1 cellular context compared by ENCODE assay signal in the genomic region with DNA sequence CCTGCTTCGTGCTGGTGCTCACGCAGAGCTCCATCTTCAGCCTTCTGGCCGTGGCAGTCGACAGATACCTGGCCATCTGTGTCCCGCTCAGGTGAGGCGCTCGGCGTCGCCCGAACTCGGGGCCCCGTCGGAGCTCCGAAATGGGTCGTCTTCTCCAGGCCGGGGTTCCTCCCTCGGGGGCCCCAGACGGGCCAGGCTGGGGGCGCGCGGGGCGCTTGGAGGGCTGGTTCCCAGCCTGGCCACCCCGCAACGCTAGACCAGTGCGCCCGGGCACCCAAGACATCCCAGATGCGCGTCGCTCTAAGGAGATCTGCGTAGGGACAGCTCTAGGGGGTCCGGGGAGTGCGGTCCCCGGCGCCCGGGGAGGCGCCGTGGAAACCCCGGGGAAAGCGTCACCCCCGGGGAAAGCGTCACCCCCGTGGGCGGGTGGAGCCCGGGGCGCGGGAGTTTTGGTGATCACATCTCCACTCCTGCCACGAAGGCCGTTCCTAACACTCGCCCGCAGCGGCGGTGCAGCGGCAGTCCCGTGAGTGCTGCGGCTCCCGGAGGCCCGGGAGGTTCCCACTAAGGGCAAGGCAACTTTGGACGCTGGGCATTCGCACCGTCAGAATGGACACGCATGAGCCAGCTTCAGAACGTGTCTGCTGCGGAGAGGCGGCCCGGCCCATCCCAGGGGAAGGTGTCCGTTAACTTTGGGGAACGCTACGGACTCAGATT.
TF ChIP-seq lines count a peak whose summit lies in the region.

No MANE protein-coding gene starts in this region.

TF ChIP-seq in HepG2, 621 proteins besides CTCF, POLR2A, EP300 and RAD21 (continues in another document):
- TF ChIP-seq ZNF674 (CRISPR knock-in tag; IDR thresholded peaks at IDR 0.05; ENCODE audit: low read depth), result no peak
- TF ChIP-seq SNAI1 (CRISPR knock-in tag; IDR thresholded peaks at IDR 0.05; ENCODE audit: borderline replicate concordance), result 0 out of 2 replicates have a peak, but pooled peaks have one; percentile 63
- TF ChIP-seq ZFP82 (CRISPR knock-in tag; IDR thresholded peaks at IDR 0.05; ENCODE audit: borderline replicate concordance), result 0 out of 2 replicates have a peak, but pooled peaks have one; percentile 62
- TF ChIP-seq NFE2L1 (CRISPR knock-in tag; IDR thresholded peaks at IDR 0.05; ENCODE audit: borderline replicate concordance), result no peak
- TF ChIP-seq, protein P1, sequence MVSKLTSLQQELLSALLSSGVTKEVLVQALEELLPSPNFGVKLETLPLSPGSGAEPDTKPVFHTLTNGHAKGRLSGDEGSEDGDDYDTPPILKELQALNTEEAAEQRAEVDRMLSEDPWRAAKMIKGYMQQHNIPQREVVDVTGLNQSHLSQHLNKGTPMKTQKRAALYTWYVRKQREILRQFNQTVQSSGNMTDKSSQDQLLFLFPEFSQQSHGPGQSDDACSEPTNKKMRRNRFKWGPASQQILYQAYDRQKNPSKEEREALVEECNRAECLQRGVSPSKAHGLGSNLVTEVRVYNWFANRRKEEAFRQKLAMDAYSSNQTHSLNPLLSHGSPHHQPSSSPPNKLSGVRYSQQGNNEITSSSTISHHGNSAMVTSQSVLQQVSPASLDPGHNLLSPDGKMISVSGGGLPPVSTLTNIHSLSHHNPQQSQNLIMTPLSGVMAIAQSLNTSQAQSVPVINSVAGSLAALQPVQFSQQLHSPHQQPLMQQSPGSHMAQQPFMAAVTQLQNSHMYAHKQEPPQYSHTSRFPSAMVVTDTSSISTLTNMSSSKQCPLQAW (CRISPR knock-in tag; IDR thresholded peaks at IDR 0.05), result no peak
- TF ChIP-seq TCF12 (IDR thresholded peaks at IDR 0.05), result no peak
- TF ChIP-seq TCF12 (CRISPR knock-in tag; IDR thresholded peaks at IDR 0.05), result 0 out of 2 replicates have a peak, but pooled peaks have one; percentile 41
- TF ChIP-seq, protein P2, sequence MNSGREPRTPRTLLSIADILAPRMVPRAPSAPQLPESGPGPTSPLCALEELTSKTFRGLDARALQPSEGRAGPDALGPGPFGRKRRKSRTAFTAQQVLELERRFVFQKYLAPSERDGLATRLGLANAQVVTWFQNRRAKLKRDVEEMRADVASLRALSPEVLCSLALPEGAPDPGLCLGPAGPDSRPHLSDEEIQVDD (CRISPR knock-in tag; IDR thresholded peaks at IDR 0.05; ENCODE audit: borderline replicate concordance), result no peak
- no peak for TF ChIP-seq TAF15 (IDR thresholded peaks at IDR 0.05; ENCODE audit: low read depth, low read length, poor library complexity, severe bottlenecking)
- peak; percentile 57 for TF ChIP-seq ZNF670 (CRISPR knock-in tag; IDR thresholded peaks at IDR 0.05; ENCODE audit: borderline replicate concordance)
- TF ChIP-seq, protein P3, sequence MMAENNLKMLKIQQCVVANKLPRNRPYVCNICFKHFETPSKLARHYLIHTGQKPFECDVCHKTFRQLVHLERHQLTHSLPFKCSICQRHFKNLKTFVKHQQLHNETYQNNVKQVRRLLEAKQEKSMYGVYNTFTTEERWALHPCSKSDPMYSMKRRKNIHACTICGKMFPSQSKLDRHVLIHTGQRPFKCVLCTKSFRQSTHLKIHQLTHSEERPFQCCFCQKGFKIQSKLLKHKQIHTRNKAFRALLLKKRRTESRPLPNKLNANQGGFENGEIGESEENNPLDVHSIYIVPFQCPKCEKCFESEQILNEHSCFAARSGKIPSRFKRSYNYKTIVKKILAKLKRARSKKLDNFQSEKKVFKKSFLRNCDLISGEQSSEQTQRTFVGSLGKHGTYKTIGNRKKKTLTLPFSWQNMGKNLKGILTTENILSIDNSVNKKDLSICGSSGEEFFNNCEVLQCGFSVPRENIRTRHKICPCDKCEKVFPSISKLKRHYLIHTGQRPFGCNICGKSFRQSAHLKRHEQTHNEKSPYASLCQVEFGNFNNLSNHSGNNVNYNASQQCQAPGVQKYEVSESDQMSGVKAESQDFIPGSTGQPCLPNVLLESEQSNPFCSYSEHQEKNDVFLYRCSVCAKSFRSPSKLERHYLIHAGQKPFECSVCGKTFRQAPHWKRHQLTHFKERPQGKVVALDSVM (CRISPR knock-in tag; IDR thresholded peaks at IDR 0.05), result 0 out of 2 replicates have a peak, but pooled peaks have one; percentile 35
- TF ChIP-seq FOXC1 (CRISPR knock-in tag; IDR thresholded peaks at IDR 0.05; ENCODE audit: borderline replicate concordance), result peak; percentile 7; the same call in 1 of the 2 replicates
- no peak for TF ChIP-seq ZBTB7A (CRISPR knock-in tag; IDR thresholded peaks at IDR 0.05)
- 0 out of 2 replicates have a peak, but pooled peaks have one; percentile 33 for TF ChIP-seq MEF2D (CRISPR knock-in tag; IDR thresholded peaks at IDR 0.05)
- TF ChIP-seq, protein P4, sequence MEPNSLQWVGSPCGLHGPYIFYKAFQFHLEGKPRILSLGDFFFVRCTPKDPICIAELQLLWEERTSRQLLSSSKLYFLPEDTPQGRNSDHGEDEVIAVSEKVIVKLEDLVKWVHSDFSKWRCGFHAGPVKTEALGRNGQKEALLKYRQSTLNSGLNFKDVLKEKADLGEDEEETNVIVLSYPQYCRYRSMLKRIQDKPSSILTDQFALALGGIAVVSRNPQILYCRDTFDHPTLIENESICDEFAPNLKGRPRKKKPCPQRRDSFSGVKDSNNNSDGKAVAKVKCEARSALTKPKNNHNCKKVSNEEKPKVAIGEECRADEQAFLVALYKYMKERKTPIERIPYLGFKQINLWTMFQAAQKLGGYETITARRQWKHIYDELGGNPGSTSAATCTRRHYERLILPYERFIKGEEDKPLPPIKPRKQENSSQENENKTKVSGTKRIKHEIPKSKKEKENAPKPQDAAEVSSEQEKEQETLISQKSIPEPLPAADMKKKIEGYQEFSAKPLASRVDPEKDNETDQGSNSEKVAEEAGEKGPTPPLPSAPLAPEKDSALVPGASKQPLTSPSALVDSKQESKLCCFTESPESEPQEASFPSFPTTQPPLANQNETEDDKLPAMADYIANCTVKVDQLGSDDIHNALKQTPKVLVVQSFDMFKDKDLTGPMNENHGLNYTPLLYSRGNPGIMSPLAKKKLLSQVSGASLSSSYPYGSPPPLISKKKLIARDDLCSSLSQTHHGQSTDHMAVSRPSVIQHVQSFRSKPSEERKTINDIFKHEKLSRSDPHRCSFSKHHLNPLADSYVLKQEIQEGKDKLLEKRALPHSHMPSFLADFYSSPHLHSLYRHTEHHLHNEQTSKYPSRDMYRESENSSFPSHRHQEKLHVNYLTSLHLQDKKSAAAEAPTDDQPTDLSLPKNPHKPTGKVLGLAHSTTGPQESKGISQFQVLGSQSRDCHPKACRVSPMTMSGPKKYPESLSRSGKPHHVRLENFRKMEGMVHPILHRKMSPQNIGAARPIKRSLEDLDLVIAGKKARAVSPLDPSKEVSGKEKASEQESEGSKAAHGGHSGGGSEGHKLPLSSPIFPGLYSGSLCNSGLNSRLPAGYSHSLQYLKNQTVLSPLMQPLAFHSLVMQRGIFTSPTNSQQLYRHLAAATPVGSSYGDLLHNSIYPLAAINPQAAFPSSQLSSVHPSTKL (CRISPR knock-in tag; IDR thresholded peaks at IDR 0.05), result peak; percentile 4; the same call in 1 of the 2 replicates
- TF ChIP-seq XBP1 (CRISPR knock-in tag; IDR thresholded peaks at IDR 0.05), result no peak
- no peak for TF ChIP-seq ZNF775 (CRISPR knock-in tag; IDR thresholded peaks at IDR 0.05; ENCODE audit: borderline replicate concordance)
- TF ChIP-seq, protein P5, sequence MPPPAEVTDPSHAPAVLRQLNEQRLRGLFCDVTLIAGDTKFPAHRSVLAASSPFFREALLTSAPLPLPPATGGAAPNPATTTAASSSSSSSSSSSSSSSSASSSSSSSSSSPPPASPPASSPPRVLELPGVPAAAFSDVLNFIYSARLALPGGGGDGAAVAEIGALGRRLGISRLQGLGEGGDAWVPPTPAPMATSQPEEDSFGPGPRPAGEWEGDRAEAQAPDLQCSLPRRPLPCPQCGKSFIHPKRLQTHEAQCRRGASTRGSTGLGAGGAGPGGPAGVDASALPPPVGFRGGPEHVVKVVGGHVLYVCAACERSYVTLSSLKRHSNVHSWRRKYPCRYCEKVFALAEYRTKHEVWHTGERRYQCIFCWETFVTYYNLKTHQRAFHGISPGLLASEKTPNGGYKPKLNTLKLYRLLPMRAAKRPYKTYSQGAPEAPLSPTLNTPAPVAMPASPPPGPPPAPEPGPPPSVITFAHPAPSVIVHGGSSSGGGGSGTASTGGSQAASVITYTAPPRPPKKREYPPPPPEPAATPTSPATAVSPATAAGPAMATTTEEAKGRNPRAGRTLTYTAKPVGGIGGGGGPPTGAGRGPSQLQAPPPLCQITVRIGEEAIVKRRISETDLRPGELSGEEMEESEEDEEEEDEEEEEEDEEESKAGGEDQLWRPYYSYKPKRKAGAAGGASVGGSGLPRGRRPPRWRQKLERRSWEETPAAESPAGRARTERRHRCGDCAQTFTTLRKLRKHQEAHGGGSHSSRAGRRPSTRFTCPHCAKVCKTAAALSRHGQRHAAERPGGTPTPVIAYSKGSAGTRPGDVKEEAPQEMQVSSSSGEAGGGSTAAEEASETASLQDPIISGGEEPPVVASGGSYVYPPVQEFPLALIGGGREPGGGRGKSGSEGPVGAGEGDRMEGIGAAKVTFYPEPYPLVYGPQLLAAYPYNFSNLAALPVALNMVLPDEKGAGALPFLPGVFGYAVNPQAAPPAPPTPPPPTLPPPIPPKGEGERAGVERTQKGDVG (CRISPR knock-in tag; IDR thresholded peaks at IDR 0.05; ENCODE audit: borderline replicate concordance), result 0 out of 2 replicates have a peak, but pooled peaks have one; percentile 5
- TF ChIP-seq HNRNPL (IDR thresholded peaks at IDR 0.05; ENCODE audit: low read depth, low read length), result no peak
- TF ChIP-seq, protein P6, sequence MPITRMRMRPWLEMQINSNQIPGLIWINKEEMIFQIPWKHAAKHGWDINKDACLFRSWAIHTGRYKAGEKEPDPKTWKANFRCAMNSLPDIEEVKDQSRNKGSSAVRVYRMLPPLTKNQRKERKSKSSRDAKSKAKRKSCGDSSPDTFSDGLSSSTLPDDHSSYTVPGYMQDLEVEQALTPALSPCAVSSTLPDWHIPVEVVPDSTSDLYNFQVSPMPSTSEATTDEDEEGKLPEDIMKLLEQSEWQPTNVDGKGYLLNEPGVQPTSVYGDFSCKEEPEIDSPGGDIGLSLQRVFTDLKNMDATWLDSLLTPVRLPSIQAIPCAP (CRISPR knock-in tag; IDR thresholded peaks at IDR 0.05; ENCODE audit: low read depth), result no peak
- TF ChIP-seq, protein P7, sequence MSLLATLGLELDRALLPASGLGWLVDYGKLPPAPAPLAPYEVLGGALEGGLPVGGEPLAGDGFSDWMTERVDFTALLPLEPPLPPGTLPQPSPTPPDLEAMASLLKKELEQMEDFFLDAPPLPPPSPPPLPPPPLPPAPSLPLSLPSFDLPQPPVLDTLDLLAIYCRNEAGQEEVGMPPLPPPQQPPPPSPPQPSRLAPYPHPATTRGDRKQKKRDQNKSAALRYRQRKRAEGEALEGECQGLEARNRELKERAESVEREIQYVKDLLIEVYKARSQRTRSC (CRISPR knock-in tag; IDR thresholded peaks at IDR 0.05; ENCODE audit: low read depth), result no peak
- 0 out of 2 replicates have a peak, but pooled peaks have one; percentile 19 for TF ChIP-seq ARNT2 (CRISPR knock-in tag; IDR thresholded peaks at IDR 0.05; ENCODE audit: low read depth)
- no peak for TF ChIP-seq KLF12 (CRISPR knock-in tag; IDR thresholded peaks at IDR 0.05; ENCODE audit: borderline replicate concordance)
- no peak; the same call in 1 of the 2 replicates for TF ChIP-seq GABPB1 (CRISPR knock-in tag; IDR thresholded peaks at IDR 0.05)
- TF ChIP-seq, protein P8, sequence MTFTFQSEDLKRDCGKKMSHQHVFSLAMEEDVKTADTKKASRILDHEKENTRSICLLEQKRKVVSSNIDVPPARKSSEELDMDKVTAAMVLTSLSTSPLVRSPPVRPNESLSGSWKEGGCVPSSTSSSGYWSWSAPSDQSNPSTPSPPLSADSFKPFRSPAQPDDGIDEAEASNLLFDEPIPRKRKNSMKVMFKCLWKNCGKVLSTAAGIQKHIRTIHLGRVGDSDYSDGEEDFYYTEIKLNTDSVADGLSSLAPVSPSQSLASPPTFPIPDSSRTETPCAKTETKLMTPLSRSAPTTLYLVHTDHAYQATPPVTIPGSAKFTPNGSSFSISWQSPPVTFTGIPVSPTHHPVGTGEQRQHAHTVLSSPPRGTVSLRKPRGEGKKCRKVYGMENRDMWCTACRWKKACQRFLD (CRISPR knock-in tag; IDR thresholded peaks at IDR 0.05; ENCODE audit: borderline replicate concordance), result no peak
- TF ChIP-seq, protein P9, sequence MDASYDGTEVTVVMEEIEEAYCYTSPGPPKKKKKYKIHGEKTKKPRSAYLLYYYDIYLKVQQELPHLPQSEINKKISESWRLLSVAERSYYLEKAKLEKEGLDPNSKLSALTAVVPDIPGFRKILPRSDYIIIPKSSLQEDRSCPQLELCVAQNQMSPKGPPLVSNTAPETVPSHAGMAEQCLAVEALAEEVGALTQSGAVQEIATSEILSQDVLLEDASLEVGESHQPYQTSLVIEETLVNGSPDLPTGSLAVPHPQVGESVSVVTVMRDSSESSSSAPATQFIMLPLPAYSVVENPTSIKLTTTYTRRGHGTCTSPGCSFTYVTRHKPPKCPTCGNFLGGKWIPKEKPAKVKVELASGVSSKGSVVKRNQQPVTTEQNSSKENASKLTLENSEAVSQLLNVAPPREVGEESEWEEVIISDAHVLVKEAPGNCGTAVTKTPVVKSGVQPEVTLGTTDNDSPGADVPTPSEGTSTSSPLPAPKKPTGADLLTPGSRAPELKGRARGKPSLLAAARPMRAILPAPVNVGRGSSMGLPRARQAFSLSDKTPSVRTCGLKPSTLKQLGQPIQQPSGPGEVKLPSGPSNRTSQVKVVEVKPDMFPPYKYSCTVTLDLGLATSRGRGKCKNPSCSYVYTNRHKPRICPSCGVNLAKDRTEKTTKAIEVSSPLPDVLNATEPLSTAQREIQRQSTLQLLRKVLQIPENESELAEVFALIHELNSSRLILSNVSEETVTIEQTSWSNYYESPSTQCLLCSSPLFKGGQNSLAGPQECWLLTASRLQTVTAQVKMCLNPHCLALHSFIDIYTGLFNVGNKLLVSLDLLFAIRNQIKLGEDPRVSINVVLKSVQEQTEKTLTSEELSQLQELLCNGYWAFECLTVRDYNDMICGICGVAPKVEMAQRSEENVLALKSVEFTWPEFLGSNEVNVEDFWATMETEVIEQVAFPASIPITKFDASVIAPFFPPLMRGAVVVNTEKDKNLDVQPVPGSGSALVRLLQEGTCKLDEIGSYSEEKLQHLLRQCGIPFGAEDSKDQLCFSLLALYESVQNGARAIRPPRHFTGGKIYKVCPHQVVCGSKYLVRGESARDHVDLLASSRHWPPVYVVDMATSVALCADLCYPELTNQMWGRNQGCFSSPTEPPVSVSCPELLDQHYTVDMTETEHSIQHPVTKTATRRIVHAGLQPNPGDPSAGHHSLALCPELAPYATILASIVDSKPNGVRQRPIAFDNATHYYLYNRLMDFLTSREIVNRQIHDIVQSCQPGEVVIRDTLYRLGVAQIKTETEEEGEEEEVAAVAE (CRISPR knock-in tag; IDR thresholded peaks at IDR 0.05; ENCODE audit: borderline replicate concordance), result no peak
- TF ChIP-seq PHB2 (IDR thresholded peaks at IDR 0.05; ENCODE audit: partially characterized antibody), result no peak
- no peak for TF ChIP-seq SSRP1 (CRISPR knock-in tag; IDR thresholded peaks at IDR 0.05)
- TF ChIP-seq AGO1 (IDR thresholded peaks at IDR 0.05; ENCODE audit: low read depth, low read length, poor library complexity, severe bottlenecking), result no peak
- TF ChIP-seq CENPX (CRISPR knock-in tag; IDR thresholded peaks at IDR 0.05), result no peak
- TF ChIP-seq ZNF317 (CRISPR knock-in tag; IDR thresholded peaks at IDR 0.05), result 0 out of 2 replicates have a peak, but pooled peaks have one; percentile 17
- TF ChIP-seq SALL1 (CRISPR knock-in tag; IDR thresholded peaks at IDR 0.05), result 0 out of 2 replicates have a peak, but pooled peaks have one; percentile 0
